17 cellular contexts compared by ENCODE assay signal in genomic region chr4:85571008-85571407, GRCh38.
DNase-seq lines count a peak whose midpoint lies in the region; ATAC-seq, FAIRE-seq and TF ChIP-seq lines count a peak whose summit lies in the region.
"Had no signal": no experiment of that assay in that cellular context is flagged by ENCODE, and none has a peak within 500 bp of the region (broad histone marks: within the 10 kb centered on the region; RNA-seq: fewer than 3 reads in every experiment).

No MANE protein-coding gene starts in this region.

- no peak for TF ChIP-seq CTCF in GM06990 (IDR thresholded peaks at IDR 0.05; ENCODE audit: insufficient read depth, low read length, poor library complexity, severe bottlenecking)

- DNase-seq in GM06990 (ENCODE audit: extremely low read depth, insufficient read length) (peak; percentile 20), GM19239 (ENCODE audit: insufficient read length, low spot score) (no peak), Karpas-422 (no peak), medulla oblongata (ENCODE audit: extremely low spot score) (no peak)
- no peak for DNase-seq in stimulated activated CD4-positive, alpha-beta T cell treated with anti-CD3 and anti-CD28 coated beads, Interleukin-4, amount 100 ng/mL, for 4 hours
- no peak for DNase-seq in activated CD4-positive, CD25-positive, alpha-beta regulatory T cell (lab: John Stamatoyannopoulos, UW)
- DNase-seq: 8988T, C1 segment of cervical spinal cord, IMR-90, NCI-H1436, NCI-H2029 treated with DMSO at 0.1 percent for 48 hours, NCI-H524, SIG-M5, T-helper 2 cell had no signal

- FAIRE-seq in GM19239 (lab: Jason Lieb, UNC): peak; percentile 28
- FAIRE-seq: H54 had no signal

- H3K4me2 ChIP-seq in Karpas-422 (ENCODE audit: low read depth, low read length, poor library complexity, severe bottlenecking): peak overlapping the region; percentile 49

- H4K20me1 ChIP-seq in Karpas-422 (ENCODE audit: insufficient read depth, low read depth, low read length): no peaks in the 10 kb centered on the region

- H3K4me3 ChIP-seq in GM06990 (replicated peaks; ENCODE audit: low read depth, low read length): no peak overlapping the region
- no peak overlapping the region for H3K4me3 ChIP-seq in Karpas-422 (ENCODE audit: low read length)

- H3K79me2 ChIP-seq in Karpas-422 (ENCODE audit: low read length): peaks cover 53% of the 10 kb centered on the region

- H3K36me3 ChIP-seq in GM06990 (ENCODE audit: control insufficient read depth, insufficient read depth, low read length): no peaks in the 10 kb centered on the region
- no peaks in the 10 kb centered on the region for H3K36me3 ChIP-seq in Karpas-422 (ENCODE audit: insufficient read depth, low read length)

- H3K9me2 ChIP-seq in Karpas-422 (replicated peaks; ENCODE audit: insufficient read depth, low read length): no peaks in the 10 kb centered on the region

- H3K27me3 ChIP-seq in GM06990 (replicated peaks; ENCODE audit: control insufficient read depth, insufficient read depth, low read length) (no peaks in the 10 kb centered on the region), Karpas-422 (ENCODE audit: low read length) (no peaks in the 10 kb centered on the region)

- H3K4me1 ChIP-seq in Karpas-422 (ENCODE audit: low read length): peaks cover 65% of the 10 kb centered on the region

- no peak overlapping the region for H2AFZ ChIP-seq in Karpas-422 (ENCODE audit: low read length)

- peak; percentile 36 for ATAC-seq in HG02623 (IDR thresholded peaks at IDR 0.05; ENCODE audit: unreplicated experiment)
- ATAC-seq in GM18861 (IDR thresholded peaks at IDR 0.05; ENCODE audit: unreplicated experiment): no peak

- no peaks in the 10 kb centered on the region for H3K9me3 ChIP-seq in Karpas-422 (ENCODE audit: low read length)

- peak overlapping the region; percentile 79 for H3K27ac ChIP-seq in Karpas-422 (ENCODE audit: low read length)

- H3K9ac ChIP-seq in Karpas-422 (ENCODE audit: low read length): no peak overlapping the region
